Comparison of ENCODE assay signal across 8 cellular contexts in the genomic region with DNA sequence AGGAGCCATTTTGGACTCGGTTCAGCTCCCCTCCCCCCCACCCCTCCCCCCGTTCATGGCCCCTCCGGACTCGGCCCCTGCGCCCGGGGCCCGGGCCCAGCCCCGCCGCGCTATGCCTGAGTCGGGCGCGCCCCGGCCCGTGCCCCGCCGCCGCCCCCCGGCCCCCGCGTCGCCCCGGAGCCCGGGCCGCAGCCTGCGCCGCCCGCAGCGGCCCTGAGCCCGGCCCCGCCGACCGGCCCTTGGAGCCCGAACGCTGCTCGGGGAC. TPM values are rescaled to one million over a fixed set of nuclear protein-coding genes. Genes with fewer than 3 reads are reported as not detected.
A peak's percentile ranks its signal among the peaks of the same experiment; 100 is the strongest.
DNase-seq lines count a peak whose midpoint lies in the region; ATAC-seq lines count a peak whose summit lies in the region.

No MANE protein-coding gene starts in this region.

- H3K9ac ChIP-seq in NT2/D1 (ENCODE audit: insufficient read length, low read depth) (peak overlapping the region; percentile 97), trophoblast cell (ENCODE audit: low read length) (peak overlapping the region; percentile 99)

- H3K27me3 ChIP-seq in NT2/D1 (ENCODE audit: insufficient read depth, insufficient read length) (no peaks in the 10 kb centered on the region), trophoblast cell (ENCODE audit: insufficient read depth, low read length) (no peaks in the 10 kb centered on the region)

- peak overlapping the region; percentile 68 for H3K4ac ChIP-seq in trophoblast cell (ENCODE audit: low read depth, low read length)

- H2BK120ac ChIP-seq in trophoblast cell (ENCODE audit: insufficient read depth, low read length, poor library complexity) = peak overlapping the region; percentile 79

- peak overlapping the region; percentile 91 for H3K18ac ChIP-seq in trophoblast cell (ENCODE audit: low read length)

- ATAC-seq in left lobe of liver (no peak), HG03520 (IDR thresholded peaks at IDR 0.05; ENCODE audit: unreplicated experiment) (no peak)

- peak overlapping the region; percentile 48 for H3K27ac ChIP-seq in epithelial cell of prostate
- peak overlapping the region; percentile 87 for H3K27ac ChIP-seq in trophoblast cell (ENCODE audit: low read depth, low read length)

- no peak overlapping the region for H3K23ac ChIP-seq in trophoblast cell (ENCODE audit: low read length)

- peak overlapping the region; percentile 73 for H2BK5ac ChIP-seq in trophoblast cell (ENCODE audit: low read depth, low read length, poor library complexity)

- peak overlapping the region; percentile 97 for H3K14ac ChIP-seq in trophoblast cell (ENCODE audit: low read length)

- H3K79me1 ChIP-seq in trophoblast cell (ENCODE audit: low read length) = peaks cover 13% of the 10 kb centered on the region

- peak overlapping the region; percentile 98 for H4K91ac ChIP-seq in trophoblast cell (ENCODE audit: low read depth, low read length)

- H3K4me3 ChIP-seq in GM08714 (ENCODE audit: low read length) (peak overlapping the region; percentile 76), NT2/D1 (ENCODE audit: insufficient read length, low read depth) (peak overlapping the region; percentile 93), trophoblast cell (ENCODE audit: low read depth, low read length) (peak overlapping the region; percentile 86)

- no CpG with 5 or more reads among the region's 36 CpGs for WGBS in trophoblast cell (ENCODE audit: extremely low coverage, insufficient coverage, insufficient read length)

- peak overlapping the region; percentile 99 for H3K4me2 ChIP-seq in trophoblast cell (ENCODE audit: low read length)

- no peak overlapping the region for H2BK12ac ChIP-seq in trophoblast cell (ENCODE audit: low read length)

- peak overlapping the region; percentile 89 for H2AFZ ChIP-seq in trophoblast cell (ENCODE audit: insufficient read depth, low read length, poor library complexity)

- peaks cover 25% of the 10 kb centered on the region for H3K79me2 ChIP-seq in trophoblast cell (ENCODE audit: control insufficient read depth, insufficient read depth, low read length, poor library complexity)

- H4K12ac ChIP-seq in trophoblast cell (ENCODE audit: low read depth, low read length) = peak overlapping the region; percentile 83

- H3K4me1 ChIP-seq in NT2/D1 (ENCODE audit: insufficient read depth, insufficient read length) = peaks cover 16% of the 10 kb centered on the region
- H3K4me1 ChIP-seq in trophoblast cell (ENCODE audit: control insufficient read depth in 1 of 2, insufficient read depth in 2 of 2, low read length in 2 of 2) = peaks cover 10 to 12% of the 10 kb centered on the region in 2 experiments

- peak overlapping the region; percentile 42 for H2AK5ac ChIP-seq in trophoblast cell (ENCODE audit: low read length)

- peak overlapping the region; percentile 85 for H4K8ac ChIP-seq in trophoblast cell (ENCODE audit: low read depth, low read length)

- H3K9me3 ChIP-seq in NT2/D1 (ENCODE audit: insufficient read depth, low read length) = peaks cover 16% of the 10 kb centered on the region
- H3K9me3 ChIP-seq in trophoblast cell (ENCODE audit: insufficient read depth, low read depth, low read length) = no peaks in the 10 kb centered on the region

- H3K36me3 ChIP-seq in NT2/D1 (ENCODE audit: insufficient read depth, insufficient read length, low read length) (no peaks in the 10 kb centered on the region), trophoblast cell (ENCODE audit: control insufficient read depth in 1 of 2, insufficient read depth in 2 of 2, low read length in 2 of 2) (no peaks in the 10 kb centered on the region)

- DNase-seq in NT2/D1 (ENCODE audit: low read depth, low spot score) = no peak
- no peak for DNase-seq in epithelial cell of prostate (ENCODE audit: low read depth, low spot score)
- no peak for DNase-seq in trophoblast cell
- no peak for DNase-seq in left lobe of liver (ENCODE audit: low spot score)
- DNase-seq in NCI-H2171 treated with DMSO at 0.1 percent for 48 hours (lab: John Stamatoyannopoulos, UW) = no peak
- no peak for DNase-seq in mesenteric fat pad (ENCODE audit: low spot score)

RNA-seq across cellular contexts. Expression of a gene that starts 0.2 kb away (rescaled TPM):
- polyA plus RNA-seq in trophoblast cell (2013) = 10.4 and 12.1 TPM in 2 replicates
- total RNA-seq in left lobe of liver (6.7 TPM), mesenteric fat pad (2.7 TPM)

RNA-seq across cellular contexts. Expression of a gene that starts 42.3 kb away (rescaled TPM):
- polyA plus RNA-seq in trophoblast cell (2013) = 4.6 and 4.7 TPM in 2 replicates
- total RNA-seq in left lobe of liver (3.7 TPM), mesenteric fat pad (7.3 TPM)
